ENCODE assay signal across 8 cellular contexts in the genomic region with DNA sequence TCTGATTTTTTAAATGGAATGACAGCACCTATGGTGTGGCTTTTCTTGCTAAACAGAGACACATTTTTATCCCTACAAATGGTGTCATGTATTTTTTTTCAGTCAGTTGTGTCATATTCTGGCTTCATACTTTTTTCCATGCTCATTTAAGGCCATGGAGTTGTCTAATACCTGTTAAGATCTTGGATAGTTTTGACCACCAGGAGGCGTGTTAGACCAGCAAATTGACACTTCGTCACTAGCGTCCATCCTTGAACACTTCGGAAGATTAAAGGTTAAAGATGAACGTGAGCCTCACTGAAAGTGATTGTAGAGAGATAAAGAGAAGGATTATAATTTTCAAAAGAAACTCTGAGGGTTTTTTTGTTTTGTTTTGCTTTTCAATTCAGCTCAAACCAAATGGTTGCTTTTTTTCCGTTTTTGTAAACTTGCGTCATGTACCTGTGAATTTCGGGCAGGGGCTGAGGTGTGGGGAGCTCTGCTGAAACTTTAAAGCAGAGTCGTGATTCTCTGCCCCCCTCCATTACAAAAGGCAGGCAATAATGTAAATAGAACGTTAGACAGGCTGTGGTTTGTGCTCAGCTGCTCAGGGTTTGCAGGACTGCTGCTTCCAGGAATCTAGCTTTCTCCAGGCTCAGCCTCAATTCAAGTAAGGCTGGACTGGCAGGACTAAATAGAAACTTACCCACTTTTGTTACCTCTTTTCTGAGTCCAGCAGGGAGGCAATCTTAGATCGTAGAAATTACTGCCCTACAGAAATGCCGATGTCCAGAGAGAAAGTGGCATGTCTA.
A peak's percentile ranks its signal among the peaks of the same experiment; 100 is the strongest.
DNase-seq lines count a peak whose midpoint lies in the region; ATAC-seq, FAIRE-seq and TF ChIP-seq lines count a peak whose summit lies in the region.

No MANE protein-coding gene starts in this region.

- no peak overlapping the region for H3K9ac ChIP-seq in SK-N-MC (ENCODE audit: insufficient read length)

- no peak for FAIRE-seq in GM19239 (lab: Jason Lieb, UNC)

- no peaks in the 10 kb centered on the region for H3K4me1 ChIP-seq in CD8-positive, alpha-beta T cell (ENCODE audit: insufficient read depth, low read length)
- H3K4me1 ChIP-seq in naive thymus-derived CD4-positive, alpha-beta T cell (ENCODE audit: control insufficient read depth in 2 of 2, insufficient read depth in 2 of 2, low read length in 2 of 2): no peaks in the 10 kb centered on the region

- H3K9me3 Mint-ChIP-seq in CD8-positive, alpha-beta T cell: no peaks in the 10 kb centered on the region
- H3K9me3 Mint-ChIP-seq in naive thymus-derived CD4-positive, alpha-beta T cell: no peaks in the 10 kb centered on the region

- no peaks in the 10 kb centered on the region for H3K36me3 Mint-ChIP-seq in CD8-positive, alpha-beta T cell
- H3K36me3 Mint-ChIP-seq in naive thymus-derived CD4-positive, alpha-beta T cell: no peaks in the 10 kb centered on the region

- no peaks in the 10 kb centered on the region for H3K27me3 ChIP-seq in CD8-positive, alpha-beta T cell (ENCODE audit: insufficient read depth, low read length)
- H3K27me3 ChIP-seq in naive thymus-derived CD4-positive, alpha-beta T cell (ENCODE audit: control insufficient read depth in 2 of 2, insufficient read depth in 2 of 2, low read length in 2 of 2): no peaks in the 10 kb centered on the region

- ATAC-seq in CD8-positive, alpha-beta T cell: no peak
- ATAC-seq in esophagus mucosa: peak; percentile 71
- no peak for ATAC-seq in naive thymus-derived CD4-positive, alpha-beta T cell
- ATAC-seq in HG02763 (IDR thresholded peaks at IDR 0.05; ENCODE audit: unreplicated experiment): no peak
- no peak for ATAC-seq in HG03196 (IDR thresholded peaks at IDR 0.05; ENCODE audit: unreplicated experiment)

- no peaks in the 10 kb centered on the region for H3K36me3 ChIP-seq in CD8-positive, alpha-beta T cell (ENCODE audit: insufficient read depth, low read length)
- H3K36me3 ChIP-seq in SK-N-MC (ENCODE audit: insufficient read depth, low read length): no peaks in the 10 kb centered on the region
- H3K36me3 ChIP-seq in naive thymus-derived CD4-positive, alpha-beta T cell (ENCODE audit: control insufficient read depth in 2 of 3, insufficient read depth in 3 of 3, low read length in 3 of 3): no peaks in the 10 kb centered on the region

- H3K9me3 ChIP-seq in CD8-positive, alpha-beta T cell (ENCODE audit: low read length): no peaks in the 10 kb centered on the region
- H3K9me3 ChIP-seq in SK-N-MC (ENCODE audit: low read depth, low read length): no peaks in the 10 kb centered on the region
- no peaks in the 10 kb centered on the region for H3K9me3 ChIP-seq in naive thymus-derived CD4-positive, alpha-beta T cell (ENCODE audit: control insufficient read depth in 2 of 3, low read length in 3 of 3)

- no peak overlapping the region for H3K27ac ChIP-seq in CD8-positive, alpha-beta T cell (ENCODE audit: low read depth, low read length)
- H3K27ac ChIP-seq in SK-N-MC: no peak overlapping the region
- H3K27ac ChIP-seq in naive thymus-derived CD4-positive, alpha-beta T cell (ENCODE audit: low read depth, low read length): no peak overlapping the region

- CTCF ChIA-PET in CD8-positive, alpha-beta T cell (lab: Charles Lee): interaction anchor here (0.6 to 1.7 kb wide), 7 partner anchors 9 to 344 kb away, joined by 3 to 6 read pairs (median 3); no protein-coding TSS in a partner anchor
- CTCF ChIA-PET in naive thymus-derived CD4-positive, alpha-beta T cell (lab: Charles Lee): interaction anchor here (1.2 kb wide), 1 partner anchor 1002 kb away, joined by 3 read pairs; no protein-coding TSS in a partner anchor

- intact Hi-C loops in CD8-positive, alpha-beta T cell (cut with DNase I, micrococcal nuclease): loop anchor here in 1 of 2 experiments (2.0 to 5.0 kb wide), 2 partner anchors 346 to 998 kb away; no protein-coding TSS in a partner anchor
- intact Hi-C loops in naive thymus-derived CD4-positive, alpha-beta T cell (cut with micrococcal nuclease): loop anchor here (1.0 to 10.0 kb wide), 5 partner anchors 247 to 1106 kb away; no protein-coding TSS in a partner anchor

- TF ChIP-seq CTCF in CD8-positive, alpha-beta T cell (IDR thresholded peaks at IDR 0.05): peak; percentile 44

- H3K4me3 ChIP-seq in CD8-positive, alpha-beta T cell (ENCODE audit: low read depth, low read length): no peak overlapping the region
- H3K4me3 ChIP-seq in SK-N-MC: no peak overlapping the region
- no peak overlapping the region for H3K4me3 ChIP-seq in naive thymus-derived CD4-positive, alpha-beta T cell (ENCODE audit: low read length)

- POLR2A ChIA-PET in CD8-positive, alpha-beta T cell (lab: Charles Lee): no interaction called here
- POLR2A ChIA-PET in naive thymus-derived CD4-positive, alpha-beta T cell (lab: Charles Lee): no interaction called here

- H3K27ac Mint-ChIP-seq in CD8-positive, alpha-beta T cell: no peak overlapping the region
- no peak overlapping the region for H3K27ac Mint-ChIP-seq in naive thymus-derived CD4-positive, alpha-beta T cell

- H3K4me1 Mint-ChIP-seq in CD8-positive, alpha-beta T cell (ENCODE audit: low read depth): peaks cover 1% of the 10 kb centered on the region
- H3K4me1 Mint-ChIP-seq in naive thymus-derived CD4-positive, alpha-beta T cell: peaks cover 2 to 7% (median 6%) of the 10 kb centered on the region in 7 donors

- H3K27me3 Mint-ChIP-seq in CD8-positive, alpha-beta T cell (ENCODE audit: low read depth): peaks cover 4% of the 10 kb centered on the region
- peaks cover 4 to 15% (median 8%) of the 10 kb centered on the region in 5 donors for H3K27me3 Mint-ChIP-seq in naive thymus-derived CD4-positive, alpha-beta T cell

- DNase-seq in CD8-positive, alpha-beta T cell: peak in 1 of 7 experiments; percentile 11
- DNase-seq in GM19239 (ENCODE audit: insufficient read length, low spot score) (peak; percentile 16), NCI-H146 treated with DMSO at 0.1 percent for 48 hours (lab: John Stamatoyannopoulos, UW; ENCODE audit: unreplicated experiment) (peak; percentile 76), SK-N-MC (ENCODE audit: low read depth, low spot score) (peak; percentile 26)
- DNase-seq in naive thymus-derived CD4-positive, alpha-beta T cell: peak in 6 of 9 donors; percentile 13 to 27 (median 18)

- H3K4me3 Mint-ChIP-seq in CD8-positive, alpha-beta T cell: no peak overlapping the region
- H3K4me3 Mint-ChIP-seq in naive thymus-derived CD4-positive, alpha-beta T cell: peak overlapping the region in 6 of 10 donors; percentile 8 to 70 (median 54)
